Comparison of ENCODE assay signal across 23 cellular contexts in genomic region chr4:1075266-1075665, GRCh38. TPM values are rescaled to one million over a fixed set of nuclear protein-coding genes. Genes with fewer than 3 reads are reported as not detected.
DNase-seq lines count a peak whose midpoint lies in the region; FAIRE-seq and TF ChIP-seq lines count a peak whose summit lies in the region.
"Had no signal": no experiment of that assay in that cellular context is flagged by ENCODE, and none has a peak within 500 bp of the region (broad histone marks: within the 10 kb centered on the region; RNA-seq: fewer than 3 reads in every experiment).

No MANE protein-coding gene starts in this region.

- H3K4me1 ChIP-seq in astrocyte (ENCODE audit: insufficient read depth, low read length) (no peaks in the 10 kb centered on the region), small intestine (ENCODE audit: control insufficient read depth in 2 of 2, insufficient read depth in 1 of 2, low read depth in 1 of 2, low read length in 1 of 2) (no peaks in the 10 kb centered on the region)
- H3K4me1 ChIP-seq: BE2C had no signal

- no peaks in the 10 kb centered on the region for H3K4me1 Mint-ChIP-seq in astrocyte (ENCODE audit: low read depth, unreplicated experiment)

- H3K27me3 Mint-ChIP-seq in astrocyte (ENCODE audit: low read depth, unreplicated experiment) = peaks cover 31% of the 10 kb centered on the region

- POLR2A ChIA-PET in RWPE1 (lab: Yijun Ruan, JAX; ENCODE audit: low non-redundant PET) = no interaction called here

- H3K9me3 ChIP-seq in astrocyte (ENCODE audit: insufficient read depth, low read depth, low read length) (no peaks in the 10 kb centered on the region), small intestine (ENCODE audit: control insufficient read depth, low read depth) (no peaks in the 10 kb centered on the region)
- H3K9me3 ChIP-seq: BE2C had no signal

- FAIRE-seq in astrocyte (lab: Jason Lieb, UNC) = no peak
- FAIRE-seq in small intestine (lab: Jason Lieb, UNC) = no peak
- FAIRE-seq: A204.1, GM12892, HTR-8/SVneo had no signal

- H2AFZ ChIP-seq in astrocyte (ENCODE audit: low read depth, low read length) = no peak overlapping the region
- H2AFZ ChIP-seq: GM23338 had no signal

- no peak overlapping the region for H3K4me3 ChIP-seq in astrocyte (ENCODE audit: insufficient read depth, low read depth, low read length)
- H3K4me3 ChIP-seq in small intestine (ENCODE audit: low read depth in 1 of 2, low read length in 2 of 2) = no peak overlapping the region
- H3K4me3 ChIP-seq: GM23338 had no signal

- H3K27ac ChIP-seq in RWPE1 (peak overlapping the region; percentile 69), astrocyte (ENCODE audit: low read depth, low read length) (no peak overlapping the region), small intestine (ENCODE audit: low read depth in 1 of 2, low read length in 1 of 2) (no peak overlapping the region)

- CTCF ChIA-PET in RWPE1 (lab: Yijun Ruan, JAX) = no interaction called here

- 69 to 89% (median 79%) methylated on average over 8 of the region's 8 CpGs for WGBS in small intestine, 3 donors

- no peak for TF ChIP-seq CTCF in RWPE1 (conservative IDR thresholded peaks at IDR 0.05; ENCODE audit: low read depth)
- no peak for TF ChIP-seq CTCF in astrocyte (IDR thresholded peaks at IDR 0.05; ENCODE audit: insufficient read depth, low read depth, low read length)

- no peak overlapping the region for H3K27ac Mint-ChIP-seq in astrocyte (ENCODE audit: unreplicated experiment)
- H3K27ac Mint-ChIP-seq: GM23338, HFFc6 had no signal

- H3K4me3 Mint-ChIP-seq in astrocyte (ENCODE audit: unreplicated experiment) = peak overlapping the region; percentile 45
- H3K4me3 Mint-ChIP-seq: CD4-positive, CD25-positive, alpha-beta regulatory T cell; CD8-positive, alpha-beta memory T cell; GM23338; HFFc6 had no signal

- no peak overlapping the region for H3K4me2 ChIP-seq in astrocyte (ENCODE audit: low read length)
- H3K4me2 ChIP-seq: GM23338 had no signal

- H3K36me3 ChIP-seq in astrocyte (ENCODE audit: insufficient read depth, low read length) = no peaks in the 10 kb centered on the region
- H3K36me3 ChIP-seq in small intestine (ENCODE audit: control insufficient read depth in 2 of 2, insufficient read depth in 2 of 2, low read length in 2 of 2) = no peaks in the 10 kb centered on the region
- H3K36me3 ChIP-seq: BE2C had no signal

- H3K79me2 ChIP-seq in astrocyte (ENCODE audit: insufficient read depth, low read length) = no peaks in the 10 kb centered on the region

- H3K36me3 Mint-ChIP-seq in astrocyte (ENCODE audit: low read depth, unreplicated experiment) = no peaks in the 10 kb centered on the region
- H3K36me3 Mint-ChIP-seq: CD4-positive, CD25-positive, alpha-beta regulatory T cell; CD8-positive, alpha-beta memory T cell had no signal

- DNase-seq in RWPE1 (ENCODE audit: low spot score) (no peak), astrocyte (ENCODE audit: low read depth) (no peak), posterior vena cava (ENCODE audit: low spot score) (peak; percentile 46), pons (ENCODE audit: low spot score) (no peak), SKM-1 (lab: John Stamatoyannopoulos, UW; ENCODE audit: unreplicated experiment) (no peak), small intestine (no peak)
- DNase-seq: ACHN; BE2C; C1 segment of cervical spinal cord; CD4-positive, CD25-positive, alpha-beta regulatory T cell; CD8-positive, alpha-beta memory T cell; COR-L47; DMS153; DMS79; GDM1; H7; HFFc6; IMR-90 had no signal

- peaks cover 5% of the 10 kb centered on the region for H3K9me3 Mint-ChIP-seq in astrocyte (ENCODE audit: unreplicated experiment)
- H3K9me3 Mint-ChIP-seq: CD8-positive, alpha-beta memory T cell; HFFc6 had no signal

- H4K20me1 ChIP-seq in astrocyte (ENCODE audit: insufficient read depth, low read length) = no peaks in the 10 kb centered on the region

- H3K9ac ChIP-seq in astrocyte (ENCODE audit: low read length) = no peak overlapping the region

- H3K27me3 ChIP-seq in astrocyte (ENCODE audit: insufficient read depth, low read length) = no peaks in the 10 kb centered on the region
- H3K27me3 ChIP-seq in small intestine (ENCODE audit: control insufficient read depth in 2 of 2, insufficient read depth in 2 of 2, low read length in 2 of 2) = no peaks in the 10 kb centered on the region

- intact Hi-C loops in posterior vena cava (cut with DNase I) = loop anchor here in 1 of 2 donors (5.0 kb wide), 1 partner anchor 92 kb away; no protein-coding TSS in a partner anchor

RNA-seq across cellular contexts. Expression of gene RNF212, which starts 38.1 kb away (rescaled TPM):
- total RNA-seq in astrocyte = 2.0 and 2.2 TPM in 2 replicates
- 1 to 10 TPM in 1 of 2 donors, under 1 TPM in 1; 0.76 to 4.0 TPM for total RNA-seq in posterior vena cava
- 1 to 10 TPM in 2 of 3 donors, not detected in 1; 1.4 to 1.7 TPM for polyA plus RNA-seq in small intestine
- total RNA-seq: Daoy, HFFc6 had no signal
